Comparison of ENCODE assay signal across 18 cellular contexts in the genomic region with DNA sequence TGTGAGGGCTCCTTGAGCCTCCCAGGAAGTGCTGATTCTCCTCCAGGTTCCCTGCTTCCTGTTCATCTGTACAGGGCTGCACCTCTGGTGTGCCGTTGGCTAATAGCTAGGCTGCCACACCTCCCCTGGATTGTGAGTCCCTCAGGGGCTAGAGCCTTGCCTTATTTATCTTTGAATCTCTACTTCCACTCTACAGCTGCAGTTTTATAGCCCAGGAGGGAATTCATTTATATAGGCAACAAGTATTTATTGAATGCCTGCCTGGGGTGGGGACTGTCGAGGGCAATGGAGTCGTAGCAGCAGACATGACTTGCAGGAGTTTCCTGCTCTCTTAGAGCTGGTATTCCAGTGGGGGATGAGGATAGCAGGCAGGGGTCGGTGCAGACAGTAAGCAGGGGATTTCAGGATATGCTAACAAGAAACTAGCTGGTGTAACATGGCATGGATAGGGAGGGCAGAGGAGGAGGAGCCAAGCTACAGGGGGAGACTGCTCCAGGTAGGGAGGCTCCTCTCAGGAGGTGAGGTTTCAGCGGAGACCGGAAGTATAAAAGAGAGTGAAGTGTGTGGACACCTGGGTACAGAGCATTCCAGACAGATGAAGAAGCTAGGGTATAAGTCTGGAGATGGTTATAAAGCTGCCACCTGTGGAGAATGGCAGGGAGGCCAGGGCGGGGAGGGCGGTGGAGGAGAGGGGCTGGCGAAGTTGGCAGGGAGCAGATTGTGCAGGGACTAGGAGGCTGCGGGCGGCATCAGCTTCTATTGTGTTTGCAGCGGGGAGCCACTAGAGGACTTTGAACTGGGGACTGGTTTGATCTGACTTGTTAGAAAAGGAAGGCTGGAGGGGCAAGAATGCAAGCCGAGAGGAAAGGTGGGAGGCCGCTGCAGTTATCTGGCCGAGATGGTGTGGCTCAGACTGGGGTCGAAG. TPM values are rescaled to one million over a fixed set of nuclear protein-coding genes. Genes with fewer than 3 reads are reported as not detected.
A peak's percentile ranks its signal among the peaks of the same experiment; 100 is the strongest.
DNase-seq lines count a peak whose midpoint lies in the region; ATAC-seq, FAIRE-seq and TF ChIP-seq lines count a peak whose summit lies in the region.
"Had no signal": no experiment of that assay in that cellular context is flagged by ENCODE, and none has a peak within 500 bp of the region (broad histone marks: within the 10 kb centered on the region; RNA-seq: fewer than 3 reads in every experiment).

No MANE protein-coding gene starts in this region.

- TF ChIP-seq POLR2A in GM12891 (IDR thresholded peaks at IDR 0.05; ENCODE audit: low read depth, low read length) = no peak

- no peaks in the 10 kb centered on the region for H3K79me2 ChIP-seq in hepatocyte

- FAIRE-seq in GM12891 (lab: Jason Lieb, UNC) = no peak

- peak overlapping the region; percentile 71 to 84 (median 81) for H3K27ac Mint-ChIP-seq in nephron
- H3K27ac Mint-ChIP-seq: activated naive CD8-positive, alpha-beta T cell treated with anti-CD3 and anti-CD28 coated beads, Interleukin-2, amount 50 U/mL, for 24 hours; stimulated activated naive B cell treated with anti-CD40 and anti-IgM and Interleukin-4, amounts not matched to agents 10 μg/mL and 1 μg/mL and 100 μg/mL, for 72 hours had no signal

- H3K27me3 ChIP-seq in hepatocyte = no peaks in the 10 kb centered on the region

- H2AFZ ChIP-seq in hepatocyte = no peak overlapping the region

- peak overlapping the region; percentile 67 for H3K4me2 ChIP-seq in hepatocyte

- H3K36me3 ChIP-seq in hepatocyte (replicated peaks; ENCODE audit: insufficient read depth, low read depth) = no peaks in the 10 kb centered on the region

- no peaks in the 10 kb centered on the region for H3K9me3 Mint-ChIP-seq in nephron
- H3K9me3 Mint-ChIP-seq: stimulated activated naive B cell treated with anti-CD40 and anti-IgM and Interleukin-4, amounts not matched to agents 10 μg/mL and 1 μg/mL and 100 μg/mL, for 72 hours had no signal

- TF ChIP-seq CTCF in hepatocyte (IDR thresholded peaks at IDR 0.05; ENCODE audit: poor library complexity) (no peak), nephron (IDR thresholded peaks at IDR 0.05; ENCODE audit: unreplicated experiment in 3 of 3) (no peak), coronary artery (IDR thresholded peaks at IDR 0.05) (no peak)

- 41% methylated on average over 16 of the region's 16 CpGs for WGBS in hepatocyte (ENCODE audit: low lambda C conversion rate, missing lambda C conversion rate)

- H3K27ac ChIP-seq in hepatocyte (peak overlapping the region; percentile 94), coronary artery (no peak overlapping the region)

- H3K27me3 Mint-ChIP-seq in nephron (ENCODE audit: low read depth) = no peaks in the 10 kb centered on the region
- H3K27me3 Mint-ChIP-seq: activated naive CD8-positive, alpha-beta T cell treated with anti-CD3 and anti-CD28 coated beads, Interleukin-2, amount 50 U/mL, for 24 hours; stimulated activated naive B cell treated with anti-CD40 and anti-IgM and Interleukin-4, amounts not matched to agents 10 μg/mL and 1 μg/mL and 100 μg/mL, for 72 hours had no signal

- no peak for ATAC-seq in HG03565 (IDR thresholded peaks at IDR 0.05; ENCODE audit: unreplicated experiment)
- ATAC-seq: activated naive CD8-positive, alpha-beta T cell treated with anti-CD3 and anti-CD28 coated beads, Interleukin-2, amount 50 U/mL, for 24 hours; HCT116; left cardiac atrium; sciatic nerve; stimulated activated naive B cell treated with anti-CD40 and anti-IgM and Interleukin-4, amounts not matched to agents 10 μg/mL and 1 μg/mL and 100 μg/mL, for 72 hours had no signal

- no peaks in the 10 kb centered on the region for H4K20me1 ChIP-seq in hepatocyte (ENCODE audit: insufficient read depth, poor library complexity, severe bottlenecking)

- H3K9me3 ChIP-seq in hepatocyte (ENCODE audit: low read depth) = no peaks in the 10 kb centered on the region

- peak; percentile 6 for DNase-seq in EH (ENCODE audit: low read depth)
- peak; percentile 43 for DNase-seq in NCI-H2107 (lab: John Stamatoyannopoulos, UW)
- peak; percentile 70 for DNase-seq in hepatocyte (ENCODE audit: low spot score)
- no peak for DNase-seq in coronary artery (ENCODE audit: low spot score)
- no peak for DNase-seq in AML-193 (lab: John Stamatoyannopoulos, UW)
- no peak for DNase-seq in GM12891 (ENCODE audit: insufficient read length, low spot score)
- DNase-seq: activated naive CD8-positive, alpha-beta T cell treated with anti-CD3 and anti-CD28 coated beads, Interleukin-2, amount 50 U/mL, for 24 hours; activated T-cell treated with anti-CD3 and anti-CD28 coated beads, Interleukin-2, amount 50 U/mL, for 48 hours; caudate nucleus; left cardiac atrium; NCI-H1694 treated with DMSO at 0.1 percent for 48 hours; stimulated activated naive B cell treated with anti-CD40 and anti-IgM and Interleukin-4, amounts not matched to agents 10 μg/mL and 1 μg/mL and 100 μg/mL, for 72 hours had no signal

- H3K4me1 ChIP-seq in hepatocyte (ENCODE audit: insufficient read depth) = peaks cover 18% of the 10 kb centered on the region

- no peaks in the 10 kb centered on the region for H3K4me1 Mint-ChIP-seq in nephron
- H3K4me1 Mint-ChIP-seq: activated naive CD8-positive, alpha-beta T cell treated with anti-CD3 and anti-CD28 coated beads, Interleukin-2, amount 50 U/mL, for 24 hours; stimulated activated naive B cell treated with anti-CD40 and anti-IgM and Interleukin-4, amounts not matched to agents 10 μg/mL and 1 μg/mL and 100 μg/mL, for 72 hours had no signal

- peaks cover 77% of the 10 kb centered on the region for H3K36me3 Mint-ChIP-seq in nephron (ENCODE audit: low read depth)

- H3K4me3 ChIP-seq in hepatocyte (no peak overlapping the region), coronary artery (no peak overlapping the region)

- H3K9me2 ChIP-seq in hepatocyte (replicated peaks; ENCODE audit: insufficient read depth) = no peaks in the 10 kb centered on the region

- peak overlapping the region in 2 of 3 experiments; percentile 9 to 30 for H3K4me3 Mint-ChIP-seq in nephron
- H3K4me3 Mint-ChIP-seq: activated naive CD8-positive, alpha-beta T cell treated with anti-CD3 and anti-CD28 coated beads, Interleukin-2, amount 50 U/mL, for 24 hours; stimulated activated naive B cell treated with anti-CD40 and anti-IgM and Interleukin-4, amounts not matched to agents 10 μg/mL and 1 μg/mL and 100 μg/mL, for 72 hours had no signal

TF ChIP-seq in GM12891, 5 proteins besides CTCF, POLR2A, EP300 and RAD21:
- TF ChIP-seq TAF1 (IDR thresholded peaks at IDR 0.05; ENCODE audit: low read depth, low read length) (no peak), SPI1 (IDR thresholded peaks at IDR 0.05; ENCODE audit: low read depth, low read length) (no peak), PAX5 (IDR thresholded peaks at IDR 0.05; ENCODE audit: insufficient read depth, low read length, severe bottlenecking) (no peak), POLR2AphosphoS5 (IDR thresholded peaks at IDR 0.05; ENCODE audit: low read depth, low read length) (no peak), POU2F2 (IDR thresholded peaks at IDR 0.05; ENCODE audit: low read depth, low read length) (no peak)

RNA-seq across cellular contexts. Expression of gene USP30, which starts 17.2 kb away (rescaled TPM):
- total RNA-seq in hepatocyte = 13.8 and 19.8 TPM in 2 replicates
- polyA plus RNA-seq in hepatocyte = 11.2 and 12.5 TPM in 2 replicates
- 3.3 TPM for polyA plus RNA-seq in GM12891 (2012; ENCODE audit: low read depth, missing spikeins)

RNA-seq across cellular contexts. Expression of gene ALKBH2, which starts 23.7 kb away (rescaled TPM):
- total RNA-seq in hepatocyte = 10.1 and 14.0 TPM in 2 replicates
- 18.6 and 22.1 TPM in 2 replicates for polyA plus RNA-seq in hepatocyte
- 20.5 TPM for polyA plus RNA-seq in GM12891 (2012; ENCODE audit: low read depth, missing spikeins)

RNA-seq across cellular contexts. Expression of gene UNG, which starts 27.8 kb away (rescaled TPM):
- total RNA-seq in hepatocyte = 35.7 and 40.4 TPM in 2 replicates
- polyA plus RNA-seq in hepatocyte = 35.3 and 41.2 TPM in 2 replicates
- polyA plus RNA-seq in GM12891 (2012; ENCODE audit: low read depth, missing spikeins) = 31.9 TPM

RNA-seq across cellular contexts. Expression of gene ACACB, which starts 46.8 kb away (rescaled TPM):
- 9.3 and 13.3 TPM in 2 replicates for total RNA-seq in hepatocyte
- polyA plus RNA-seq in hepatocyte = 3.8 and 3.9 TPM in 2 replicates
- polyA plus RNA-seq in GM12891 (2012; ENCODE audit: low read depth, missing spikeins) = 0.33 TPM

RNA-seq across cellular contexts. Expression of gene SVOP, which starts 48.7 kb away (rescaled TPM):
- total RNA-seq in hepatocyte = 0.27 TPM in 1 of 2 replicates, not detected in the other
- polyA plus RNA-seq in hepatocyte = 0.45 TPM in 1 of 2 replicates, not detected in the other
- not detected for polyA plus RNA-seq in GM12891 (2012; ENCODE audit: low read depth, missing spikeins)
- total RNA-seq: epithelial cell of proximal tubule, LHCN-M2, sciatic nerve had no signal

Comparison
In these comparisons a context has a peak if more than half of its experiments do, and no peak if none do; other contexts are left out.
1. DNase-seq: peak in EH (single experiment), NCI-H2107 (single experiment) and hepatocyte (single experiment); none in coronary artery (single experiment), AML-193 (0 of 2) and GM12891 (single experiment).